9 cellular contexts compared by ENCODE assay signal in the genomic region with DNA sequence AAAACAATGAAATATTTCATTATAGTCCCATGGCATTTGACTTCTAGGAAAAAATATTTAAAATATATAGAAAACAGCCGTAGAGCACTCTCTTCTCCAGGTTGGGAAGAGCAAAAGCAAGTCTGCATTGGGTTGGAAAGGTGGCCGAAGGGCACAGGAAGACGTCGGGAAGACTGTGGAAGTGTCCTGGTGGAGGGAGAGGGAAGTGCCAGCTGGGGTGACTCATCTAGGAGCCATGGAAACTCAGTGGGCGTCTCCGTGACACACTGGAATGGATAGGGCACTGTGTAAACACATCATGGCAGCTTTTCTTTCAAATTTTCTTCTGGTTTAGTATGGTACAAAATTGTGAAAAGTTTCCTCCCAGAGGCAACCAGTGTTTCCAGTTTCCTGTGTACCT. TPM values are rescaled to one million over a fixed set of nuclear protein-coding genes. Genes with fewer than 3 reads are reported as not detected.
DNase-seq lines count a peak whose midpoint lies in the region; ATAC-seq, FAIRE-seq and TF ChIP-seq lines count a peak whose summit lies in the region.
"Had no signal": no experiment of that assay in that cellular context is flagged by ENCODE, and none has a peak within 500 bp of the region (broad histone marks: within the 10 kb centered on the region; RNA-seq: fewer than 3 reads in every experiment).

No MANE protein-coding gene starts in this region.

- H3K9me3 ChIP-seq in Caco-2 (no peaks in the 10 kb centered on the region), endothelial cell of umbilical vein (replicated peaks; ENCODE audit: control insufficient read depth, insufficient read depth, low read length) (no peaks in the 10 kb centered on the region), testis (no peaks in the 10 kb centered on the region)

- H3K4me1 Mint-ChIP-seq in Caco-2 (ENCODE audit: low read depth, unreplicated experiment) = no peaks in the 10 kb centered on the region

- peak; percentile 33 to 43 for TF ChIP-seq CTCF in Caco-2 (IDR thresholded peaks at IDR 0.05; ENCODE audit: insufficient read depth in 1 of 2, low read depth in 1 of 2, low read length in 1 of 2, severe bottlenecking in 1 of 2, unreplicated experiment in 1 of 2)
- peak; percentile 58 to 68 for TF ChIP-seq CTCF in endothelial cell of umbilical vein (IDR thresholded peaks at IDR 0.05; ENCODE audit: extremely low read depth in 1 of 2, insufficient read depth in 1 of 2, low read depth in 1 of 2, low read length in 2 of 2)
- peak in 1 of 3 experiments; percentile 35 for TF ChIP-seq CTCF in testis (IDR thresholded peaks at IDR 0.05)

- no TSS peak for BruUV-seq in Caco-2 (replicated peaks; lab: Mats Ljungman, UMichigan)
- no TSS peak for BruUV-seq in endothelial cell of umbilical vein (replicated peaks; lab: Mats Ljungman, UMichigan)

- 48 to 68% methylated on average over 6 of the region's 6 CpGs for WGBS in testis, 2 donors

- no peaks in the 10 kb centered on the region for H4K20me1 ChIP-seq in endothelial cell of umbilical vein (replicated peaks; ENCODE audit: control insufficient read depth, extremely low read depth, insufficient read depth, low read length)

- H3K36me3 Mint-ChIP-seq in Caco-2 (ENCODE audit: insufficient read depth, unreplicated experiment) = peaks cover 12% of the 10 kb centered on the region

- DNase-seq in Caco-2 (peak; percentile 40 to 57), NCI-H446 (lab: John Stamatoyannopoulos, UW) (peak; percentile 13 to 64), endothelial cell of umbilical vein (ENCODE audit: low read depth, low spot score) (peak; percentile 88), myocyte (ENCODE audit: low read depth) (peak; percentile 88), testis (no peak), KG1 (lab: John Stamatoyannopoulos, UW) (no peak), HuH-7 (ENCODE audit: low spot score) (no peak)

- no peak for TF ChIP-seq POLR2A in endothelial cell of umbilical vein (IDR thresholded peaks at IDR 0.05; ENCODE audit: low read depth, low read length)
- no peak for TF ChIP-seq POLR2A in testis (IDR thresholded peaks at IDR 0.05)

- H3K27me3 ChIP-seq in Caco-2 (replicated peaks; ENCODE audit: control insufficient read depth, insufficient read depth, low read length) = no peaks in the 10 kb centered on the region
- H3K27me3 ChIP-seq in endothelial cell of umbilical vein (ENCODE audit: control insufficient read depth in 2 of 2, insufficient read depth in 2 of 2, low read length in 2 of 2) = no peaks in the 10 kb centered on the region
- no peaks in the 10 kb centered on the region for H3K27me3 ChIP-seq in testis

- H3K36me3 ChIP-seq in Caco-2 (ENCODE audit: control insufficient read depth, insufficient read depth, low read length) (peaks cover 3% of the 10 kb centered on the region), endothelial cell of umbilical vein (ENCODE audit: control insufficient read depth in 2 of 2, extremely low read depth in 1 of 2, insufficient read depth in 2 of 2, low read length in 2 of 2) (peaks cover 0 to 18% of the 10 kb centered on the region in 2 experiments), testis (ENCODE audit: low read depth, missing control alignments) (no peaks in the 10 kb centered on the region)

- POLR2A ChIA-PET in Caco-2 (lab: Charles Lee) = interaction anchor here (1.0 kb wide), 1 partner anchor 13 kb away, joined by 3 read pairs; the partner anchor contains the start of gene GTPBP1
- POLR2A ChIA-PET in endothelial cell of umbilical vein (lab: Charles Lee) = interaction anchor here (0.6 kb wide), 1 partner anchor 17 kb away, joined by 3 read pairs; no protein-coding TSS in a partner anchor

- no peak overlapping the region for H3K9ac ChIP-seq in endothelial cell of umbilical vein (replicated peaks; ENCODE audit: extremely low read depth, insufficient read depth, low read length)

- H3K27ac Mint-ChIP-seq in Caco-2 (ENCODE audit: unreplicated experiment) = no peak overlapping the region

- H3K27ac ChIP-seq in endothelial cell of umbilical vein (ENCODE audit: insufficient read depth, low read depth, low read length) = peak overlapping the region; percentile 28
- no peak overlapping the region for H3K27ac ChIP-seq in testis

- H3K9me3 Mint-ChIP-seq in Caco-2 (ENCODE audit: unreplicated experiment) = no peaks in the 10 kb centered on the region

- intact Hi-C loops in Caco-2 (cut with micrococcal nuclease; ENCODE audit: unreplicated experiment) (no loop called here), endothelial cell of umbilical vein (cut with micrococcal nuclease) (no loop called here), testis (cut with DNase I; ENCODE audit: low total_unique reads) (no loop called here)

- no peak for ATAC-seq in GM21723 (IDR thresholded peaks at IDR 0.05; ENCODE audit: unreplicated experiment)

- peak overlapping the region; percentile 31 for H3K4me2 ChIP-seq in endothelial cell of umbilical vein (ENCODE audit: insufficient read depth, low read length)

- no peak overlapping the region for H3K4me3 ChIP-seq in Caco-2 (ENCODE audit: low read depth, low read length)
- H3K4me3 ChIP-seq in endothelial cell of umbilical vein (replicated peaks in 1 of 3; ENCODE audit: insufficient read depth in 1 of 3, low read depth in 1 of 3, low read length in 3 of 3) = no peak overlapping the region
- no peak overlapping the region for H3K4me3 ChIP-seq in testis

- H3K27me3 Mint-ChIP-seq in Caco-2 (ENCODE audit: insufficient read depth, unreplicated experiment) = no peaks in the 10 kb centered on the region

- no peaks in the 10 kb centered on the region for H3K9me1 ChIP-seq in endothelial cell of umbilical vein (replicated peaks; ENCODE audit: control insufficient read depth, extremely low read depth, insufficient read depth, low read length)

- no peak overlapping the region for H3K4me3 Mint-ChIP-seq in Caco-2 (ENCODE audit: unreplicated experiment)

- CTCF ChIA-PET in Caco-2 (lab: Charles Lee) = no interaction called here
- CTCF ChIA-PET in endothelial cell of umbilical vein (lab: Charles Lee) = interaction anchor here (0.9 to 2.0 kb wide), 10 partner anchors 10 to 146 kb away, joined by 3 to 11 read pairs (median 4); partner anchors contain the start of genes GTPBP1 and TOMM22

- dilution Hi-C loops in endothelial cell of umbilical vein (cut with MboI; ENCODE audit: extremely low pct_ligation_motif_present, low sequenced_read_pairs) = no loop called here

- H3K4me1 ChIP-seq in Caco-2 (no peaks in the 10 kb centered on the region), endothelial cell of umbilical vein (ENCODE audit: control insufficient read depth, extremely low read depth, insufficient read depth, low read length) (peaks cover 10% of the 10 kb centered on the region), testis (peaks cover 32% of the 10 kb centered on the region)

- FAIRE-seq in endothelial cell of umbilical vein (lab: Jason Lieb, UNC) = peak; percentile 99
- FAIRE-seq: endometrium had no signal

- H2AFZ ChIP-seq in endothelial cell of umbilical vein (ENCODE audit: low read depth, low read length) = no peak overlapping the region

- H3K79me2 ChIP-seq in endothelial cell of umbilical vein (ENCODE audit: control insufficient read depth, insufficient read depth, low read length) = peaks cover 23% of the 10 kb centered on the region

RNA-seq across cellular contexts. Expression of gene GTPBP1, which starts 12.7 kb away (rescaled TPM):
- total RNA-seq in Caco-2 (2022) (47.2 and 48.0 TPM in 2 replicates), endothelial cell of umbilical vein (43.9 and 50.3 TPM in 2 replicates), myocyte (31.4 and 36.9 TPM in 2 replicates), testis (10 to 100 TPM; 81.5 to 89.8 TPM)
- polyA plus RNA-seq in endothelial cell of umbilical vein (27.1 and 29.8 TPM in 2 replicates), testis (ENCODE audit: insufficient read depth, low read depth, low replicate concordance) (53.1 TPM)
- polyA plus RNA-seq in endothelial cell of umbilical vein (2011; cell fraction: cytosol; rRNA removed) = 19.4 and 22.0 TPM in 2 replicates
- polyA plus RNA-seq in endothelial cell of umbilical vein (2011; cell fraction: nucleus; rRNA removed) = 112 and 116 TPM in 2 replicates
- polyA plus RNA-seq in endothelial cell of umbilical vein (2012) = 16.2 and 19.8 TPM in 2 replicates
- polyA minus RNA-seq in endothelial cell of umbilical vein = 67.6 and 83.0 TPM in 2 replicates
- 20.6 TPM for polyA minus RNA-seq in endothelial cell of umbilical vein (2011; cell fraction: cytosol; rRNA and poly(A)+ RNA removed)
- 79.7 and 80.7 TPM in 2 replicates for polyA minus RNA-seq in endothelial cell of umbilical vein (2011; cell fraction: nucleus; rRNA and poly(A)+ RNA removed)
- 36.3 TPM for polyA plus RNA-seq in myocyte (2012)

RNA-seq across cellular contexts. Expression of gene JOSD1, which starts 17.7 kb away (rescaled TPM):
- total RNA-seq in Caco-2 (2022) = 50.3 and 55.3 TPM in 2 replicates
- 64.9 and 73.1 TPM in 2 replicates for total RNA-seq in endothelial cell of umbilical vein
- 57.2 and 61.7 TPM in 2 replicates for polyA plus RNA-seq in endothelial cell of umbilical vein
- polyA plus RNA-seq in endothelial cell of umbilical vein (2011; cell fraction: cytosol; rRNA removed) = 60.4 and 64.8 TPM in 2 replicates
- polyA plus RNA-seq in endothelial cell of umbilical vein (2011; cell fraction: nucleus; rRNA removed) = 48.7 and 58.5 TPM in 2 replicates
- 49.1 and 54.9 TPM in 2 replicates for polyA plus RNA-seq in endothelial cell of umbilical vein (2012)
- 54.6 and 76.6 TPM in 2 replicates for polyA minus RNA-seq in endothelial cell of umbilical vein
- 37.7 TPM for polyA minus RNA-seq in endothelial cell of umbilical vein (2011; cell fraction: cytosol; rRNA and poly(A)+ RNA removed)
- 22.1 and 25.3 TPM in 2 replicates for polyA minus RNA-seq in endothelial cell of umbilical vein (2011; cell fraction: nucleus; rRNA and poly(A)+ RNA removed)
- total RNA-seq in myocyte = 59.2 and 59.4 TPM in 2 replicates
- polyA plus RNA-seq in myocyte (2012) = 42.6 TPM
- 10 to 100 TPM; 70.3 to 91.0 TPM for total RNA-seq in testis
- 40.9 TPM for polyA plus RNA-seq in testis (ENCODE audit: insufficient read depth, low read depth, low replicate concordance)

RNA-seq across cellular contexts. Expression of gene TOMM22, which starts 36.7 kb away (rescaled TPM):
- total RNA-seq in Caco-2 (2022) (113 and 114 TPM in 2 replicates), endothelial cell of umbilical vein (98.6 and 98.8 TPM in 2 replicates), myocyte (54.7 and 56.4 TPM in 2 replicates), testis (10 to 100 TPM; 44.3 to 57.6 TPM)
- polyA plus RNA-seq in endothelial cell of umbilical vein (51.8 and 62.3 TPM in 2 replicates), testis (ENCODE audit: insufficient read depth, low read depth, low replicate concordance) (95.1 TPM)
- polyA plus RNA-seq in endothelial cell of umbilical vein (2011; cell fraction: cytosol; rRNA removed) = 45.5 and 48.2 TPM in 2 replicates
- polyA plus RNA-seq in endothelial cell of umbilical vein (2011; cell fraction: nucleus; rRNA removed) = 16.7 and 24.4 TPM in 2 replicates
- polyA plus RNA-seq in endothelial cell of umbilical vein (2012) = 56.4 and 73.8 TPM in 2 replicates
- 41.3 and 48.4 TPM in 2 replicates for polyA minus RNA-seq in endothelial cell of umbilical vein
- 30.2 TPM for polyA minus RNA-seq in endothelial cell of umbilical vein (2011; cell fraction: cytosol; rRNA and poly(A)+ RNA removed)
- 9.2 and 10.0 TPM in 2 replicates for polyA minus RNA-seq in endothelial cell of umbilical vein (2011; cell fraction: nucleus; rRNA and poly(A)+ RNA removed)
- 61.4 TPM for polyA plus RNA-seq in myocyte (2012)

RNA-seq across cellular contexts. Expression of gene SUN2, which starts 37.4 kb away (rescaled TPM):
- total RNA-seq in Caco-2 (2022) = 61.9 and 67.8 TPM in 2 replicates
- 133 and 137 TPM in 2 replicates for total RNA-seq in endothelial cell of umbilical vein
- 74.2 and 76.7 TPM in 2 replicates for polyA plus RNA-seq in endothelial cell of umbilical vein
- 65.0 and 75.7 TPM in 2 replicates for polyA plus RNA-seq in endothelial cell of umbilical vein (2011; cell fraction: cytosol; rRNA removed)
- polyA plus RNA-seq in endothelial cell of umbilical vein (2011; cell fraction: nucleus; rRNA removed) = 88.2 and 92.7 TPM in 2 replicates
- 51.1 and 53.0 TPM in 2 replicates for polyA plus RNA-seq in endothelial cell of umbilical vein (2012)
- 99.0 and 125 TPM in 2 replicates for polyA minus RNA-seq in endothelial cell of umbilical vein
- 32.8 TPM for polyA minus RNA-seq in endothelial cell of umbilical vein (2011; cell fraction: cytosol; rRNA and poly(A)+ RNA removed)
- polyA minus RNA-seq in endothelial cell of umbilical vein (2011; cell fraction: nucleus; rRNA and poly(A)+ RNA removed) = 50.8 and 52.2 TPM in 2 replicates
- 181 and 248 TPM in 2 replicates for total RNA-seq in myocyte
- 84.4 TPM for polyA plus RNA-seq in myocyte (2012)
- 100 to 1,000 TPM; 295 to 331 TPM for total RNA-seq in testis
- polyA plus RNA-seq in testis (ENCODE audit: insufficient read depth, low read depth, low replicate concordance) = 90.8 TPM

Comparison
In these comparisons a context has a peak if more than half of its experiments do, and no peak if none do; other contexts are left out.
1. DNase-seq: peak in Caco-2 (2 of 2), NCI-H446 (2 of 2), endothelial cell of umbilical vein (single experiment) and myocyte (single experiment); none in testis (single experiment), KG1 (single experiment) and HuH-7 (single experiment).